ENCODE assay signal across 8 cellular contexts in the genomic region with DNA sequence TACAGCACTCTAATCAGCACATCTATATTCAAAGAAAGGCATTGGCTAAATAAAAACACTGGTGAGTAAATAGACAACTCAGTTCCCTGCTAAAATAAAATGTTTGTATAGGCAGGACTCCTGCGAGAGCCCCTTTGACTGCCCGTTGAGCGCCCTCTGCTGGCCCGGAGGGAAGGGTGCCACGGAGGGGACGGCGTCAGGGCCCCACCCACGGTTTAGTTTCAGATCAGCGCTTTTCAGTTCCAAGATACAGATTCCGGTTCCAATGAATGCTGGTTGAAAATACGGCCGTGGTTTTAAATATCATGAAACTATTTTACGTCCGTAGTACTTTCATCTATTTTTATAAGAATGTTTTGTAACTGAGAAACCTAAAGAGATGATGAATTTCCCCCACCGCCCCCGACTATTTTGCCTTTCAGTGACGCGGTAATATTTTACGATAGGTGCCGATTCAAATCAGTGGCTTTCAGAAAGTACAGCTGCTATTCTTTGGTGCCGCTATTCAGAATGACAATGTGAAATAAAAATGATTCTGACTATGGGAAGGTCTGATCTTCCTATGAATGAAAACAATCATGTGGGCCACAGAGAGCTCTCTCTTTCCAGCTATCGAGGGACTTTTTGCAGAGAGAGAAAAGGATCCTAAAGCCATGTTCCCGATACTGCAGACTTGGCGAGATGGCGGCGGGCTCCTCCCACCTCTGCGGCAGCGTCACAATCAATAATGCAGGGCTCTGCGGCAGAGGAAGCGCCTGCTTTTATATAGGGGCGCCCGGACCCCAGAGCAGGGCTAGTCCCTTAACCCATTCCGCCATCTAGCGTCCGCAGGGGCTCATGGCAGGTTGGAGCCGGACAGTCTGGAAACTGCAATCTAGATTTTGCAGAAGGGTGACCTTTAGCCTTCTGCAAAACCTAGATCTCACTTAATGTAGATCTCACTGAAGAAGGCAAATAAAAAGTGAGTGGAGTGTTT. TPM values are rescaled to one million over a fixed set of nuclear protein-coding genes. Genes with fewer than 3 reads are reported as not detected.
DNase-seq lines count a peak whose midpoint lies in the region; ATAC-seq, FAIRE-seq and TF ChIP-seq lines count a peak whose summit lies in the region.

No MANE protein-coding gene starts in this region.

- H4K20me1 ChIP-seq in smooth muscle cell (ENCODE audit: low read depth) = no peaks in the 10 kb centered on the region

- POLR2A ChIA-PET in AG04449 (lab: Yijun Ruan, JAX) = interaction anchor here (1.5 kb wide), 1 partner anchor 334 kb away, joined by 3 read pairs; no protein-coding TSS in a partner anchor

- TF ChIP-seq CTCF in AG04449 (IDR thresholded peaks at IDR 0.05; ENCODE audit: insufficient read depth, low read length, missing control alignments) (peak; percentile 95), WERI-Rb-1 (IDR thresholded peaks at IDR 0.05; ENCODE audit: low read depth, low read length) (peak; percentile 89), bronchial epithelial cell (IDR thresholded peaks at IDR 0.05; ENCODE audit: insufficient read depth, low read length, severe bottlenecking) (peak; percentile 96), smooth muscle cell (IDR thresholded peaks at IDR 0.05; ENCODE audit: borderline replicate concordance, insufficient read depth, poor library complexity, severe bottlenecking) (peak; percentile 97)

- no peak for FAIRE-seq in bronchial epithelial cell (lab: Jason Lieb, UNC)

- DNase-seq in AG04449 (ENCODE audit: low read depth, low spot score) (peak; percentile 33), NCI-H2196 treated with DMSO at 0.1 percent for 48 hours (lab: John Stamatoyannopoulos, UW; ENCODE audit: unreplicated experiment) (peak; percentile 83), WERI-Rb-1 (peak; percentile 92), bronchial epithelial cell (ENCODE audit: low read depth) (peak; percentile 75), iPS-NIHi7 (ENCODE audit: extremely low spot score) (peak; percentile 97), smooth muscle cell (lab: John Stamatoyannopoulos, UW; ENCODE audit: unreplicated experiment) (peak; percentile 69)

- no peaks in the 10 kb centered on the region for H3K36me3 ChIP-seq in WERI-Rb-1
- H3K36me3 ChIP-seq in bronchial epithelial cell (ENCODE audit: control insufficient read depth, insufficient read depth, low read length) = no peaks in the 10 kb centered on the region
- no peaks in the 10 kb centered on the region for H3K36me3 ChIP-seq in smooth muscle cell (ENCODE audit: low read depth)

- H2AFZ ChIP-seq in smooth muscle cell (ENCODE audit: low read depth) = peak overlapping the region; percentile 95

- peaks cover 7% of the 10 kb centered on the region for H3F3A ChIP-seq in smooth muscle cell (ENCODE audit: low read depth)

- H3K4me2 ChIP-seq in smooth muscle cell = peak overlapping the region; percentile 93

- H3K27ac ChIP-seq in WERI-Rb-1 = peak overlapping the region; percentile 74
- peak overlapping the region; percentile 89 for H3K27ac ChIP-seq in smooth muscle cell (ENCODE audit: low read depth)

- ATAC-seq in GM18870 (IDR thresholded peaks at IDR 0.05; ENCODE audit: unreplicated experiment) (peak; percentile 90), HG03159 (IDR thresholded peaks at IDR 0.05; ENCODE audit: unreplicated experiment) (peak; percentile 85)

- H3K4me3 ChIP-seq in AG04449 (ENCODE audit: low read depth, low read length) (peak overlapping the region; percentile 62), WERI-Rb-1 (ENCODE audit: low read depth, low read length) (peak overlapping the region; percentile 96), bronchial epithelial cell (ENCODE audit: low read depth, low read length) (peak overlapping the region; percentile 60), smooth muscle cell (peak overlapping the region; percentile 79)

- H3K79me2 ChIP-seq in smooth muscle cell (ENCODE audit: low read depth) = no peaks in the 10 kb centered on the region

- no peaks in the 10 kb centered on the region for H3K9me3 ChIP-seq in WERI-Rb-1 (ENCODE audit: severe bottlenecking)
- no peaks in the 10 kb centered on the region for H3K9me3 ChIP-seq in smooth muscle cell (replicated peaks; ENCODE audit: low read depth)

- CTCF ChIA-PET in AG04449 (lab: Yijun Ruan, JAX) = interaction anchor here (0.6 to 10.5 kb wide), 66 partner anchors 10 to 1032 kb away, joined by 3 to 253 read pairs (median 4); partner anchors contain the start of genes CCN6, FAM229B and TUBE1

- WGBS in smooth muscle cell (ENCODE audit: low lambda C conversion rate) = under 1% methylated on average over 36 of the region's 36 CpGs

- peaks cover 7% of the 10 kb centered on the region for H3K4me1 ChIP-seq in smooth muscle cell (ENCODE audit: low read depth)

- no peaks in the 10 kb centered on the region for H3K27me3 ChIP-seq in WERI-Rb-1 (ENCODE audit: insufficient read depth, low read depth, severe bottlenecking)
- no peaks in the 10 kb centered on the region for H3K27me3 ChIP-seq in bronchial epithelial cell (ENCODE audit: control insufficient read depth, insufficient read depth, low read length)
- no peaks in the 10 kb centered on the region for H3K27me3 ChIP-seq in smooth muscle cell (ENCODE audit: low read depth)

- peak overlapping the region; percentile 91 for H3K9ac ChIP-seq in smooth muscle cell (ENCODE audit: low read depth)

RNA-seq across cellular contexts. Expression of gene CCN6, which starts 10.6 kb away (rescaled TPM):
- not detected in 2 replicates for total RNA-seq in bronchial epithelial cell
- not detected in 2 replicates for total RNA-seq in smooth muscle cell
- polyA plus RNA-seq in smooth muscle cell = 0.07 and 0.23 TPM in 2 replicates

RNA-seq across cellular contexts. Expression of gene TUBE1, which starts 44.0 kb away (rescaled TPM):
- total RNA-seq in bronchial epithelial cell = 33.4 and 41.1 TPM in 2 replicates
- 11.6 and 17.3 TPM in 2 replicates for total RNA-seq in smooth muscle cell
- 9.5 and 9.9 TPM in 2 replicates for polyA plus RNA-seq in smooth muscle cell

RNA-seq across cellular contexts. Expression of gene FAM229B, which starts 44.1 kb away (rescaled TPM):
- total RNA-seq in bronchial epithelial cell (1.6 and 4.0 TPM in 2 replicates), smooth muscle cell (13.0 and 20.7 TPM in 2 replicates)
- 28.2 and 42.7 TPM in 2 replicates for polyA plus RNA-seq in smooth muscle cell

Comparison
In these comparisons a context has a peak if more than half of its experiments do, and no peak if none do; other contexts are left out.
1. Peak in every context shown above with its lines: DNase-seq, ATAC-seq, H3K4me3 ChIP-seq and H3K27ac ChIP-seq.
2. DNase-seq: peak in every context shown above with its lines; median percentile 97 in iPS-NIHi7; 92 in WERI-Rb-1; 83 in NCI-H2196 treated with DMSO at 0.1 percent for 48 hours; 75 in bronchial epithelial cell; 69 in smooth muscle cell; 33 in AG04449.